In genomic region chr4:24001945-24002640, GRCh38 we compare ENCODE assay signal across 26 cellular contexts.
A peak's percentile ranks its signal among the peaks of the same experiment; 100 is the strongest.
DNase-seq lines count a peak whose midpoint lies in the region; ATAC-seq, FAIRE-seq and TF ChIP-seq lines count a peak whose summit lies in the region.
"Had no signal": no experiment of that assay in that cellular context is flagged by ENCODE, and none has a peak within 500 bp of the region (broad histone marks: within the 10 kb centered on the region; RNA-seq: fewer than 3 reads in every experiment).

No MANE protein-coding gene starts in this region.

- peaks cover 18% of the 10 kb centered on the region for H3K4me1 Mint-ChIP-seq in progenitor cell of endocrine pancreas (ENCODE audit: low read depth)
- no peaks in the 10 kb centered on the region for H3K4me1 Mint-ChIP-seq in activated CD8-positive, alpha-beta memory T cell treated with anti-CD3 and anti-CD28 coated beads, Interleukin-2, amount 10 ng/mL, durations not matched to agents 7 days and 5 days
- H3K4me1 Mint-ChIP-seq: memory B cell; stimulated activated effector memory CD8-positive, alpha-beta T cell treated with anti-CD3 and anti-CD28 coated beads, Interleukin-12 subunit alpha, Interleukin-12 subunit beta, amount 100 ng/mL, for 72 hours; T-helper 17 cell had no signal

- FAIRE-seq in H54 (lab: Jason Lieb, UNC), result no peak
- FAIRE-seq: kidney had no signal

- no peak for ATAC-seq in activated CD8-positive, alpha-beta memory T cell treated with anti-CD3 and anti-CD28 coated beads, Interleukin-2, amount 10 ng/mL, durations not matched to agents 7 days and 5 days
- no peak for ATAC-seq in HG02588 (IDR thresholded peaks at IDR 0.05; ENCODE audit: unreplicated experiment)
- ATAC-seq: effector memory CD8-positive, alpha-beta T cell; stimulated activated effector memory CD8-positive, alpha-beta T cell treated with anti-CD3 and anti-CD28 coated beads, Interleukin-12 subunit alpha, Interleukin-12 subunit beta, amount 100 ng/mL, for 72 hours; T-helper 17 cell had no signal

- H3K27me3 Mint-ChIP-seq in progenitor cell of endocrine pancreas, result peaks cover 19% of the 10 kb centered on the region
- no peaks in the 10 kb centered on the region for H3K27me3 Mint-ChIP-seq in activated CD8-positive, alpha-beta memory T cell treated with anti-CD3 and anti-CD28 coated beads, Interleukin-2, amount 10 ng/mL, durations not matched to agents 7 days and 5 days
- H3K27me3 Mint-ChIP-seq: activated T-cell treated with anti-CD3 and anti-CD28 coated beads, Interleukin-2, amount 50 U/mL, for 24 hours; effector memory CD8-positive, alpha-beta T cell; memory B cell; T-helper 17 cell had no signal

- no peak overlapping the region for H3K4me3 Mint-ChIP-seq in progenitor cell of endocrine pancreas (ENCODE audit: low read depth)
- H3K4me3 Mint-ChIP-seq in activated CD8-positive, alpha-beta memory T cell treated with anti-CD3 and anti-CD28 coated beads, Interleukin-2, amount 10 ng/mL, durations not matched to agents 7 days and 5 days, result no peak overlapping the region
- H3K4me3 Mint-ChIP-seq: activated T-cell treated with anti-CD3 and anti-CD28 coated beads, Interleukin-2, amount 50 U/mL, for 24 hours; effector memory CD8-positive, alpha-beta T cell; memory B cell; stimulated activated effector memory CD8-positive, alpha-beta T cell treated with anti-CD3 and anti-CD28 coated beads, Interleukin-12 subunit alpha, Interleukin-12 subunit beta, amount 100 ng/mL, for 72 hours; T-helper 17 cell had no signal

- no peak for TF ChIP-seq CTCF in fibroblast of mammary gland (conservative IDR thresholded peaks at IDR 0.05; ENCODE audit: control insufficient read depth, insufficient read depth, low read depth, low read length)
- no peak for TF ChIP-seq CTCF in progenitor cell of endocrine pancreas (IDR thresholded peaks at IDR 0.05; ENCODE audit: unreplicated experiment)

- DNase-seq in ELR (ENCODE audit: low read depth) (peak; percentile 42), T1000 (lab: John Stamatoyannopoulos, UW) (peak; percentile 7), fibroblast of mammary gland (ENCODE audit: low read depth) (peak; percentile 39), progenitor cell of endocrine pancreas (ENCODE audit: low spot score, unreplicated experiment) (no peak), ureter (ENCODE audit: low spot score) (no peak), H54 (ENCODE audit: insufficient read length, low spot score) (no peak)
- no peak for DNase-seq in activated CD8-positive, alpha-beta memory T cell treated with anti-CD3 and anti-CD28 coated beads, Interleukin-2, amount 10 ng/mL, durations not matched to agents 7 days and 5 days
- DNase-seq: activated CD4-positive, alpha-beta T cell treated with anti-CD3 and anti-CD28 coated beads for 4 hours; activated CD8-positive, alpha-beta memory T cell treated with anti-CD3 and anti-CD28 coated beads for 24 hours; activated T-cell treated with anti-CD3 and anti-CD28 coated beads, Interleukin-2, amount 50 U/mL, for 24 hours; Caco-2; DMS79; effector memory CD8-positive, alpha-beta T cell; esophagus squamous epithelium; HCEC 1CT; kidney; NCI-H146; NCI-H2171; T-helper 17 cell had no signal

- CTCF ChIA-PET in activated CD8-positive, alpha-beta memory T cell treated with anti-CD3 and anti-CD28 coated beads, Interleukin-2, amount 10 ng/mL, durations not matched to agents 7 days and 5 days (lab: Charles Lee), result no interaction called here

- no peak overlapping the region for H3K4me3 ChIP-seq in fibroblast of mammary gland (ENCODE audit: control insufficient read depth, low read depth, low read length)
- H3K4me3 ChIP-seq: BLaER1 treated with 17β-estradiol and CSF1 and Interleukin-3, amounts not matched to agents 10 nM and 100 nM; coronary artery; esophagus squamous epithelium; SK-N-MC; vagina had no signal

- no peaks in the 10 kb centered on the region for H3K9me3 Mint-ChIP-seq in progenitor cell of endocrine pancreas (ENCODE audit: low read depth)
- H3K9me3 Mint-ChIP-seq in activated CD8-positive, alpha-beta memory T cell treated with anti-CD3 and anti-CD28 coated beads, Interleukin-2, amount 10 ng/mL, durations not matched to agents 7 days and 5 days (ENCODE audit: low read depth), result no peaks in the 10 kb centered on the region

- H3K27ac Mint-ChIP-seq in progenitor cell of endocrine pancreas, result peak overlapping the region; percentile 51
- no peak overlapping the region for H3K27ac Mint-ChIP-seq in activated CD8-positive, alpha-beta memory T cell treated with anti-CD3 and anti-CD28 coated beads, Interleukin-2, amount 10 ng/mL, durations not matched to agents 7 days and 5 days
- H3K27ac Mint-ChIP-seq: activated T-cell treated with anti-CD3 and anti-CD28 coated beads, Interleukin-2, amount 50 U/mL, for 24 hours; effector memory CD8-positive, alpha-beta T cell; memory B cell; stimulated activated effector memory CD8-positive, alpha-beta T cell treated with anti-CD3 and anti-CD28 coated beads, Interleukin-12 subunit alpha, Interleukin-12 subunit beta, amount 100 ng/mL, for 72 hours; T-helper 17 cell had no signal

- H3K36me3 Mint-ChIP-seq in progenitor cell of endocrine pancreas (ENCODE audit: insufficient read depth), result no peaks in the 10 kb centered on the region
- no peaks in the 10 kb centered on the region for H3K36me3 Mint-ChIP-seq in activated CD8-positive, alpha-beta memory T cell treated with anti-CD3 and anti-CD28 coated beads, Interleukin-2, amount 10 ng/mL, durations not matched to agents 7 days and 5 days
- H3K36me3 Mint-ChIP-seq: memory B cell; stimulated activated effector memory CD8-positive, alpha-beta T cell treated with anti-CD3 and anti-CD28 coated beads, Interleukin-12 subunit alpha, Interleukin-12 subunit beta, amount 100 ng/mL, for 72 hours had no signal

- TF ChIP-seq POLR2A in H54 (IDR thresholded peaks at IDR 0.05; ENCODE audit: low read depth, low read length), result no peak

Comparison
In these comparisons a context has a peak if more than half of its experiments do, and no peak if none do; other contexts are left out.
1. DNase-seq: peak in ELR (single experiment), T1000 (single experiment) and fibroblast of mammary gland (single experiment); none in progenitor cell of endocrine pancreas (single experiment), ureter (single experiment), activated CD8-positive, alpha-beta memory T cell treated with anti-CD3 and anti-CD28 coated beads, Interleukin-2, amount 10 ng/mL, durations not matched to agents 7 days and 5 days (single experiment) and H54 (single experiment).